ENCODE assay signal across 1 cellular context in the genomic region with DNA sequence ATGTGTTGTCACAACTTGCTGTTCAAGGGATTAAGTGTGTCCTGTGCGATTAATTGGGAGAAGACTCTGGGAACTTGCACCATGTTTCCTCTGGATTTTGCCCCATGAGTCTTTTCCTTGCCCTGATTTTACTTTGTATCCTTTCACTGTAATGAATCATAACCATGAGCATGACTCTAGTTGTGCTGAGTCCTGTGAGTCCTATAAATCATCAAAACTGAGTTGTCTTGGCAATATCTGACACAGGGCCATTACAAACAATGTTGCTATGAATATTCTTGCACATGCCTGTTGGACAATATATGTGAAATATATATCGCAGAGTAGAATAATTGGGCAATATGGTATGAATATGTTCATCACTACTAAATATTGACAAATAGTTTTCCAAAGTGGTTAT.
TF ChIP-seq lines count a peak whose summit lies in the region.

No MANE protein-coding gene starts in this region.

TF ChIP-seq in SK-N-SH, 30 proteins besides CTCF, POLR2A, EP300 and RAD21 (continued from another document):
- TF ChIP-seq, protein P1, sequence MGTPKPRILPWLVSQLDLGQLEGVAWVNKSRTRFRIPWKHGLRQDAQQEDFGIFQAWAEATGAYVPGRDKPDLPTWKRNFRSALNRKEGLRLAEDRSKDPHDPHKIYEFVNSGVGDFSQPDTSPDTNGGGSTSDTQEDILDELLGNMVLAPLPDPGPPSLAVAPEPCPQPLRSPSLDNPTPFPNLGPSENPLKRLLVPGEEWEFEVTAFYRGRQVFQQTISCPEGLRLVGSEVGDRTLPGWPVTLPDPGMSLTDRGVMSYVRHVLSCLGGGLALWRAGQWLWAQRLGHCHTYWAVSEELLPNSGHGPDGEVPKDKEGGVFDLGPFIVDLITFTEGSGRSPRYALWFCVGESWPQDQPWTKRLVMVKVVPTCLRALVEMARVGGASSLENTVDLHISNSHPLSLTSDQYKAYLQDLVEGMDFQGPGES (IDR thresholded peaks at IDR 0.05; ENCODE audit: low read depth, low read length): no peak
- no peak for TF ChIP-seq TAF1 (IDR thresholded peaks at IDR 0.05; ENCODE audit: borderline replicate concordance, low read depth, low read length)
